1 cellular context compared by ENCODE assay signal in the genomic region with DNA sequence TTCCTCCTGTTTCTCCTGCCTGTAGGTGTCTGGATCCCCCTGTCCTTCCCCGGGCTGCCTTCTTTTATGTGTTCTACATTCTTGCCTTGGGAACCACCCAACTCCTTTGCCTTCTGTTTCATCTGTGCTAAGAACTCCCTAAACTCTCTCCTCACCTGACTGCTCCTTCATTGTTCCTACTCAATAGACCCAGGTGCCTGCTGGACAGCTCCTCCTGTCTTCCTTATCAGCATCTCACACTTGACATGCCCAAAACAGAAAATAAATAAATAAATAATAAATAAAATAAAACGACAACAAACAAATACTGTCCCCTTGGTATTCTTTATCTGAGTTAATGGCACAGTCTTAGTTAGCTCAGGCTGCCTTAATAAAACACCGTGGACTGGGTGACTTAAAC.
TF ChIP-seq lines count a peak whose summit lies in the region.

No MANE protein-coding gene starts in this region.

TF ChIP-seq in WTC11, 78 proteins besides CTCF, POLR2A, EP300 and RAD21 (continued from another document):
- TF ChIP-seq, protein P1, sequence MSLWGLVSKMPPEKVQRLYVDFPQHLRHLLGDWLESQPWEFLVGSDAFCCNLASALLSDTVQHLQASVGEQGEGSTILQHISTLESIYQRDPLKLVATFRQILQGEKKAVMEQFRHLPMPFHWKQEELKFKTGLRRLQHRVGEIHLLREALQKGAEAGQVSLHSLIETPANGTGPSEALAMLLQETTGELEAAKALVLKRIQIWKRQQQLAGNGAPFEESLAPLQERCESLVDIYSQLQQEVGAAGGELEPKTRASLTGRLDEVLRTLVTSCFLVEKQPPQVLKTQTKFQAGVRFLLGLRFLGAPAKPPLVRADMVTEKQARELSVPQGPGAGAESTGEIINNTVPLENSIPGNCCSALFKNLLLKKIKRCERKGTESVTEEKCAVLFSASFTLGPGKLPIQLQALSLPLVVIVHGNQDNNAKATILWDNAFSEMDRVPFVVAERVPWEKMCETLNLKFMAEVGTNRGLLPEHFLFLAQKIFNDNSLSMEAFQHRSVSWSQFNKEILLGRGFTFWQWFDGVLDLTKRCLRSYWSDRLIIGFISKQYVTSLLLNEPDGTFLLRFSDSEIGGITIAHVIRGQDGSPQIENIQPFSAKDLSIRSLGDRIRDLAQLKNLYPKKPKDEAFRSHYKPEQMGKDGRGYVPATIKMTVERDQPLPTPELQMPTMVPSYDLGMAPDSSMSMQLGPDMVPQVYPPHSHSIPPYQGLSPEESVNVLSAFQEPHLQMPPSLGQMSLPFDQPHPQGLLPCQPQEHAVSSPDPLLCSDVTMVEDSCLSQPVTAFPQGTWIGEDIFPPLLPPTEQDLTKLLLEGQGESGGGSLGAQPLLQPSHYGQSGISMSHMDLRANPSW (CRISPR knock-in tag; conservative IDR thresholded peaks at IDR 0.05; ENCODE audit: low read depth): no peak
